In genomic region chr16:50468749-50469078, GRCh38 we compare ENCODE assay signal across 1 cellular context.
TF ChIP-seq lines count a peak whose summit lies in the region.

No MANE protein-coding gene starts in this region.

TF ChIP-seq in HepG2, 621 proteins besides CTCF, POLR2A, EP300 and RAD21 (continued from another document and continues in another):
- TF ChIP-seq ZBED4 (CRISPR knock-in tag; IDR thresholded peaks at IDR 0.05; ENCODE audit: borderline replicate concordance) (0 out of 2 replicates have a peak, but pooled peaks have one; percentile 7), TERF1 (CRISPR knock-in tag; IDR thresholded peaks at IDR 0.05) (0 out of 2 replicates have a peak, but pooled peaks have one; percentile 15), JUND (CRISPR knock-in tag; IDR thresholded peaks at IDR 0.05) (no peak), ZNF577 (CRISPR knock-in tag; IDR thresholded peaks at IDR 0.05; ENCODE audit: borderline replicate concordance, low read depth) (no peak), ZSCAN12 (CRISPR knock-in tag; IDR thresholded peaks at IDR 0.05) (no peak), XRCC5 (optimal IDR thresholded peaks at IDR 0.05; ENCODE audit: low read length) (no peak), SNAPC2 (CRISPR knock-in tag; IDR thresholded peaks at IDR 0.05) (peak; percentile 41; the same call in 1 of the 2 replicates), CENPBD1 (CRISPR knock-in tag; IDR thresholded peaks at IDR 0.05; ENCODE audit: borderline replicate concordance, low read depth) (no peak), ZNF142 (CRISPR knock-in tag; IDR thresholded peaks at IDR 0.05) (0 out of 2 replicates have a peak, but pooled peaks have one; percentile 21), KLF12 (CRISPR knock-in tag; IDR thresholded peaks at IDR 0.05; ENCODE audit: borderline replicate concordance) (no peak), ZNF572 (CRISPR knock-in tag; IDR thresholded peaks at IDR 0.05) (0 out of 2 replicates have a peak, but pooled peaks have one; percentile 15), ARID2 (CRISPR knock-in tag; IDR thresholded peaks at IDR 0.05; ENCODE audit: borderline replicate concordance) (peak; percentile 7; the same call in 1 of the 2 replicates), BORCS8-MEF2B (CRISPR knock-in tag; IDR thresholded peaks at IDR 0.05) (0 out of 2 replicates have a peak, but pooled peaks have one; percentile 10), HNRNPL (IDR thresholded peaks at IDR 0.05; ENCODE audit: low read depth, low read length) (0 out of 2 replicates have a peak, but pooled peaks have one; percentile 37), ZNF282 (IDR thresholded peaks at IDR 0.05; ENCODE audit: partially characterized antibody) (no peak), SNRNP70 (IDR thresholded peaks at IDR 0.05; ENCODE audit: low read depth, low read length) (no peak), THAP9 (CRISPR knock-in tag; IDR thresholded peaks at IDR 0.05; ENCODE audit: borderline replicate concordance) (0 out of 2 replicates have a peak, but pooled peaks have one; percentile 39), TARDBP (CRISPR knock-in tag; IDR thresholded peaks at IDR 0.05) (peak; percentile 36; the same call in 1 of the 2 replicates), HIC2 (CRISPR knock-in tag; IDR thresholded peaks at IDR 0.05; ENCODE audit: low read depth) (peak; percentile 40; the same call in 1 of the 2 replicates), ZNF768 (CRISPR knock-in tag; IDR thresholded peaks at IDR 0.05) (peak; percentile 100), ZFP36 (IDR thresholded peaks at IDR 0.05; ENCODE audit: borderline replicate concordance, low read depth, low read length, partially characterized antibody) (no peak), ZNF280D (CRISPR knock-in tag; IDR thresholded peaks at IDR 0.05) (0 out of 2 replicates have a peak, but pooled peaks have one; percentile 4), ZNF354B (CRISPR knock-in tag; IDR thresholded peaks at IDR 0.05) (0 out of 2 replicates have a peak, but pooled peaks have one; percentile 73), CHD4 (IDR thresholded peaks at IDR 0.05; ENCODE audit: borderline replicate concordance, low read length) (peak; percentile 82), SIX4 (CRISPR knock-in tag; IDR thresholded peaks at IDR 0.05) (no peak), CAMTA2 (CRISPR knock-in tag; IDR thresholded peaks at IDR 0.05; ENCODE audit: borderline replicate concordance) (peak; percentile 58; the same call in 1 of the 2 replicates), CREB3 (CRISPR knock-in tag; IDR thresholded peaks at IDR 0.05) (0 out of 2 replicates have a peak, but pooled peaks have one; percentile 17), ZNF879 (CRISPR knock-in tag; IDR thresholded peaks at IDR 0.05) (no peak), ZNF605 (CRISPR knock-in tag; IDR thresholded peaks at IDR 0.05) (0 out of 2 replicates have a peak, but pooled peaks have one; percentile 1), ZNF501 (CRISPR knock-in tag; IDR thresholded peaks at IDR 0.05) (peak; percentile 84), ZNF333 (CRISPR knock-in tag; IDR thresholded peaks at IDR 0.05; ENCODE audit: borderline replicate concordance) (0 out of 2 replicates have a peak, but pooled peaks have one; percentile 12), ZNF280B (CRISPR knock-in tag; IDR thresholded peaks at IDR 0.05; ENCODE audit: borderline replicate concordance) (0 out of 2 replicates have a peak, but pooled peaks have one; percentile 4), MTA1 (CRISPR knock-in tag; IDR thresholded peaks at IDR 0.05; ENCODE audit: borderline replicate concordance) (peak; percentile 5; the same call in 1 of the 2 replicates)
